ENCODE assay signal across 26 cellular contexts in the genomic region with DNA sequence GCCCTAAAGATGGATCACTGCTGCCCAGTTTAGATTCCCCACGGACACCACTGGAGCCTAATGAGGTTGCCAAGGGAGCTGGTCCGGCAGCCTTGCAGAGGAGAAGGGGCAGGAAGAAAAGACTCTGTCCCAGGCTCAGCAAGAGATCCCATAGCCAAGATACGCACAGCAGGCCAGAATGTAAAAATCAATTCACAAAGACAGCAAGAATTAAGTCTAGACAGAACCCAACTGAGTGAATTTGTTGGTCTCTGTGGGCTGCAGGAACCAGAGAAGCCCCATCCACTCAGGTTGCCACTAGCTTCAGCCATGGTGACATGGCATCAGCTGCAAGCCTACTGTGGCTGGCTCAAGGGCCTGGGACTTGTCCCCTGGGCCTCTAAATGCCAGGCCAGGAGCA. TPM values are rescaled to one million over a fixed set of nuclear protein-coding genes. Genes with fewer than 3 reads are reported as not detected.
DNase-seq lines count a peak whose midpoint lies in the region; ATAC-seq and TF ChIP-seq lines count a peak whose summit lies in the region.
"Had no signal": no experiment of that assay in that cellular context is flagged by ENCODE, and none has a peak within 500 bp of the region (broad histone marks: within the 10 kb centered on the region; RNA-seq: fewer than 3 reads in every experiment).

No MANE protein-coding gene starts in this region.

- ATAC-seq in psoas muscle, result no peak
- ATAC-seq in activated T-cell treated with anti-CD3 and anti-CD28 coated beads, Interleukin-2, amount 50 U/mL, for 72 hours (replicated peaks in 1 of 2), result no peak
- ATAC-seq: A549 had no signal

- H3K27ac Mint-ChIP-seq in activated T-cell treated with anti-CD3 and anti-CD28 coated beads, Interleukin-2, amount 50 U/mL, for 72 hours, result no peak overlapping the region
- H3K27ac Mint-ChIP-seq: CD4-positive, alpha-beta T cell had no signal

- TF ChIP-seq POLR2A in esophagus muscularis mucosa (IDR thresholded peaks at IDR 0.05; ENCODE audit: low read depth), result no peak

- no peak overlapping the region for H3K4me3 ChIP-seq in HEK293 (ENCODE audit: low read depth, low read length)
- no peak overlapping the region for H3K4me3 ChIP-seq in esophagus muscularis mucosa
- H3K4me3 ChIP-seq in psoas muscle, result no peak overlapping the region
- H3K4me3 ChIP-seq: A549; BLaER1 treated with 17β-estradiol and CSF1 and Interleukin-3, amounts not matched to agents 10 nM and 100 nM; GM23248; SK-N-MC had no signal

- TF ChIP-seq EP300 in esophagus muscularis mucosa (IDR thresholded peaks at IDR 0.05), result no peak

- H3K36me3 ChIP-seq in HEK293 (ENCODE audit: control insufficient read depth in 2 of 2, insufficient read depth in 1 of 2, low read length in 2 of 2) (no peaks in the 10 kb centered on the region), esophagus muscularis mucosa (no peaks in the 10 kb centered on the region), psoas muscle (ENCODE audit: insufficient read depth in 1 of 2, low read depth in 1 of 2) (no peaks in the 10 kb centered on the region)
- H3K36me3 ChIP-seq: BLaER1 treated with 17β-estradiol and CSF1 and Interleukin-3, amounts not matched to agents 10 nM and 100 nM had no signal

- no peaks in the 10 kb centered on the region for H3K9me3 ChIP-seq in HEK293 (ENCODE audit: control insufficient read depth, insufficient read depth, low read depth, low read length)
- no peaks in the 10 kb centered on the region for H3K9me3 ChIP-seq in esophagus muscularis mucosa
- H3K9me3 ChIP-seq in psoas muscle, result no peaks in the 10 kb centered on the region
- H3K9me3 ChIP-seq: A549; BLaER1 treated with 17β-estradiol and CSF1 and Interleukin-3, amounts not matched to agents 10 nM and 100 nM had no signal

- WGBS in esophagus muscularis mucosa, result 83% methylated on average over 3 of the region's 3 CpGs
- WGBS in psoas muscle, 3 donors, result 45 to 90% (median 58%) methylated on average over 2 to 3 of the region's 3 CpGs

- CTCF ChIA-PET in HEK293 (lab: Yijun Ruan, JAX), result interaction anchor here (1.9 kb wide), 1 partner anchor 10 kb away, joined by 7 read pairs; no protein-coding TSS in a partner anchor

- DNase-seq in esophagus muscularis mucosa (ENCODE audit: extremely low spot score) (no peak), psoas muscle (no peak), NCI-H524 (lab: John Stamatoyannopoulos, UW) (no peak), activated T-cell treated with anti-CD3 and anti-CD28 coated beads for 4 hours (no peak)
- DNase-seq in activated T-cell treated with anti-CD3 and anti-CD28 coated beads, Interleukin-2, amount 50 U/mL, for 72 hours, result no peak
- DNase-seq: AML-193; CD4-positive, alpha-beta T cell; GM23248; H7; IMR-90; KG1; MM.1S; NCI-H2029; NCI-H446; NCI-H526; NCI-H82; NK-92 treated with Interleukin-12 subunit alpha and Interleukin-12 subunit beta, amount 100 ng/mL, for 24 hours; RPMI8226; SIG-M5 had no signal

- peaks cover 9% of the 10 kb centered on the region for H3K4me1 Mint-ChIP-seq in activated T-cell treated with anti-CD3 and anti-CD28 coated beads, Interleukin-2, amount 50 U/mL, for 72 hours (ENCODE audit: low read depth)

- H3K9me3 Mint-ChIP-seq in activated T-cell treated with anti-CD3 and anti-CD28 coated beads, Interleukin-2, amount 50 U/mL, for 72 hours, result no peaks in the 10 kb centered on the region
- H3K9me3 Mint-ChIP-seq: CD4-positive, alpha-beta T cell had no signal

- no peaks in the 10 kb centered on the region for H3K36me3 Mint-ChIP-seq in activated T-cell treated with anti-CD3 and anti-CD28 coated beads, Interleukin-2, amount 50 U/mL, for 72 hours (ENCODE audit: insufficient read depth in 2 of 2)

- POLR2A ChIA-PET in HEK293 (lab: Yijun Ruan, JAX), result interaction anchor here (0.6 kb wide), 1 partner anchor 11 kb away, joined by 3 read pairs; no protein-coding TSS in a partner anchor

- peaks cover 23% of the 10 kb centered on the region for H3K27me3 Mint-ChIP-seq in activated T-cell treated with anti-CD3 and anti-CD28 coated beads, Interleukin-2, amount 50 U/mL, for 72 hours (ENCODE audit: low read depth)
- H3K27me3 Mint-ChIP-seq: CD4-positive, alpha-beta T cell had no signal

- H3K27me3 ChIP-seq in esophagus muscularis mucosa (no peaks in the 10 kb centered on the region), psoas muscle (ENCODE audit: insufficient read depth in 3 of 3, low read length in 2 of 3) (no peaks in the 10 kb centered on the region)

- no peak overlapping the region for H3K4me3 Mint-ChIP-seq in activated T-cell treated with anti-CD3 and anti-CD28 coated beads, Interleukin-2, amount 50 U/mL, for 72 hours
- H3K4me3 Mint-ChIP-seq: CD4-positive, alpha-beta T cell had no signal

- no peak overlapping the region for H3K27ac ChIP-seq in HEK293 (ENCODE audit: extremely low read depth, low read depth, low read length)
- H3K27ac ChIP-seq in angular gyrus (ENCODE audit: low read depth, low read length), result peak overlapping the region; percentile 70
- peak overlapping the region; percentile 53 to 71 (median 61) for H3K27ac ChIP-seq in esophagus muscularis mucosa (replicated peaks in 1 of 4)
- H3K27ac ChIP-seq in psoas muscle, result peak overlapping the region; percentile 72
- H3K27ac ChIP-seq: A549; BLaER1 treated with 17β-estradiol and CSF1 and Interleukin-3, amounts not matched to agents 10 nM and 100 nM; GM23248; SK-N-MC had no signal

- intact Hi-C loops in esophagus muscularis mucosa (cut with DNase I) (no loop called here), psoas muscle (cut with DNase I) (no loop called here)

- H3K4me1 ChIP-seq in HEK293 (ENCODE audit: control insufficient read depth, insufficient read depth, low read length) (no peaks in the 10 kb centered on the region), esophagus muscularis mucosa (peaks cover 31 to 58% (median 41%) of the 10 kb centered on the region in 4 donors), psoas muscle (peaks cover 47% of the 10 kb centered on the region)

- TF ChIP-seq CTCF in HEK293 (tag by site-specific recombination; IDR thresholded peaks at IDR 0.05) (no peak), esophagus muscularis mucosa (IDR thresholded peaks at IDR 0.05) (no peak), psoas muscle (IDR thresholded peaks at IDR 0.05) (no peak)

TF ChIP-seq in HEK293, 187 proteins besides CTCF, POLR2A, EP300 and RAD21 (continues in another document):
- TF ChIP-seq ZIC2 (tag by site-specific recombination; IDR thresholded peaks at IDR 0.05), result peak; percentile 98
- TF ChIP-seq ZNF518A (tag by site-specific recombination; conservative IDR thresholded peaks at IDR 0.05; ENCODE audit: low read depth), result no peak

RNA-seq across cellular contexts. Expression of gene TSC22D3, which starts 22.9 kb away (rescaled TPM):
- total RNA-seq in esophagus muscularis mucosa, result 1,000 to 10,000 TPM in 2 of 4 donors, 100 to 1,000 TPM in 2; 389 to 1,047 (median 786) TPM
- total RNA-seq in psoas muscle, result 100 to 1,000 TPM in 3 of 4 donors, 10 to 100 TPM in 1; 23.7 to 310 (median 184) TPM
- 1,000 to 10,000 TPM in 1 of 3 donors, 100 to 1,000 TPM in 2; 467 to 1,236 (median 802) TPM for polyA plus RNA-seq in psoas muscle
- total RNA-seq in activated T-cell treated with anti-CD3 and anti-CD28 coated beads, Interleukin-2, amount 50 U/mL, for 72 hours, result 10 to 100 TPM; 79.1 to 88.1 TPM
- total RNA-seq: G401 had no signal

RNA-seq across cellular contexts. Expression of gene NCBP2L, which starts 24.8 kb away (rescaled TPM):
- total RNA-seq in esophagus muscularis mucosa, result not detected
- not detected for total RNA-seq in psoas muscle
- under 1 TPM in 2 of 3 donors, not detected in 1; 0.03 to 0.40 TPM for polyA plus RNA-seq in psoas muscle
- total RNA-seq in activated T-cell treated with anti-CD3 and anti-CD28 coated beads, Interleukin-2, amount 50 U/mL, for 72 hours, result not detected
- total RNA-seq: CD4-positive, alpha-beta T cell; Daoy; G401; GM23248; H7; IMR-90 had no signal
- polyA plus RNA-seq: A549, GM23248, IMR-90 had no signal
